In the genomic region with DNA sequence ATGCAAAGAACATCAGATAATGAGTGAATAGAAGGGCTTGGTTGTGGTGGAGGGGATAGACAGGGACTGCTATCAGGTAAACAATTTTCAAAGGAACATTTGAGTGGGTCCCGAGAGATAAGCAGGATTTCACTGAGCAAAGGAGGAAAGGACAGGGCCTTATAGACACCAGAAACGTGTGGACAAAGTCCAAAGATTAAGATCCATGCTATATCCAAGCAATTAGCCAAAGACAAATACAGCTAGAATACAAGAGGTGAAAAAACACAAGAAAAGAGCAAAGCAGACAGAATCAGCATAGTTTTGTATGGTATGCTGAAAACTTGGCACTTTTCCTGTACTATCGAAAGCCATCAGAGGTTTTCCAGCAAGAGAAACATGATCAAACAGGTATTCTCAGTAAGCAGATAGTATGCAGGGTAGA, we compare ENCODE assay signal across 17 cellular contexts.
"Had no signal": no experiment of that assay in that cellular context is flagged by ENCODE, and none has a peak within 500 bp of the region (broad histone marks: within the 10 kb centered on the region; RNA-seq: fewer than 3 reads in every experiment).

No MANE protein-coding gene starts in this region.

- H3K9me3 ChIP-seq: SJCRH30, thyroid gland had no signal

- H3K27me3 ChIP-seq: SJCRH30, thyroid gland had no signal

- H3K4me3 Mint-ChIP-seq: activated CD8-positive, alpha-beta memory T cell treated with anti-CD3 and anti-CD28 coated beads, Interleukin-2, amount 10 ng/mL, durations not matched to agents 7 days and 5 days; activated naive CD4-positive, alpha-beta T cell treated with anti-CD3 and anti-CD28 coated beads, Interleukin-2, amount 50 U/mL, for 24 hours; activated T-cell treated with anti-CD3 and anti-CD28 coated beads, Interleukin-2, amount 50 U/mL, for 24 hours; dendritic cell treated with granulocyte-macrophage colony-stimulating factor and Interleukin-4, amounts not matched to agents 40 ng/mL and 50 ng/mL, for 4 days; effector memory CD8-positive, alpha-beta T cell; immature natural killer cell; memory B cell; T-helper 2 cell treated with Interferon-gamma antibody and Interleukin-4, amounts not matched to agents 5 μg/mL and 100 μg/mL, for 36 hours had no signal

- H3K36me3 ChIP-seq: SJCRH30, thyroid gland had no signal

- H3K27me3 Mint-ChIP-seq: activated CD8-positive, alpha-beta memory T cell treated with anti-CD3 and anti-CD28 coated beads, Interleukin-2, amount 10 ng/mL, durations not matched to agents 7 days and 5 days; activated naive CD4-positive, alpha-beta T cell treated with anti-CD3 and anti-CD28 coated beads, Interleukin-2, amount 50 U/mL, for 24 hours; activated T-cell treated with anti-CD3 and anti-CD28 coated beads, Interleukin-2, amount 50 U/mL, for 24 hours; dendritic cell treated with granulocyte-macrophage colony-stimulating factor and Interleukin-4, amounts not matched to agents 40 ng/mL and 50 ng/mL, for 4 days; effector memory CD8-positive, alpha-beta T cell; memory B cell had no signal

- H3K4me3 ChIP-seq: SJCRH30, skin epidermis, thyroid gland had no signal

- H3K27ac ChIP-seq: parathyroid adenoma, SJCRH30, thyroid gland had no signal

- H3K4me1 ChIP-seq: parathyroid adenoma, SJCRH30, thyroid gland had no signal

- H3K9me3 Mint-ChIP-seq: activated naive CD4-positive, alpha-beta T cell treated with anti-CD3 and anti-CD28 coated beads, Interleukin-2, amount 50 U/mL, for 24 hours; activated T-cell treated with anti-CD3 and anti-CD28 coated beads, Interleukin-2, amount 50 U/mL, for 24 hours; dendritic cell treated with granulocyte-macrophage colony-stimulating factor and Interleukin-4, amounts not matched to agents 40 ng/mL and 50 ng/mL, for 4 days; effector memory CD8-positive, alpha-beta T cell; immature natural killer cell; memory B cell; T-helper 2 cell treated with Interferon-gamma antibody and Interleukin-4, amounts not matched to agents 5 μg/mL and 100 μg/mL, for 36 hours had no signal

- DNase-seq: activated CD4-positive, alpha-beta T cell treated with anti-CD3 and anti-CD28 coated beads for 1 hour; activated CD4-positive, alpha-beta T cell treated with anti-CD3 and anti-CD28 coated beads, Interleukin-2, amount 50 U/mL, for 48 hours; activated CD8-positive, alpha-beta memory T cell treated with anti-CD3 and anti-CD28 coated beads, Interleukin-2, amount 10 ng/mL, durations not matched to agents 7 days and 5 days; activated effector memory CD4-positive, alpha-beta T cell treated with Interleukin-2 at 50 U/mL for 16 hours; activated T-cell treated with anti-CD3 and anti-CD28 coated beads, Interleukin-2, amount 50 U/mL, for 24 hours; amygdala; effector memory CD8-positive, alpha-beta T cell; immature natural killer cell; retina; SJCRH30; thyroid gland had no signal

- H3K27ac Mint-ChIP-seq: activated CD8-positive, alpha-beta memory T cell treated with anti-CD3 and anti-CD28 coated beads, Interleukin-2, amount 10 ng/mL, durations not matched to agents 7 days and 5 days; activated naive CD4-positive, alpha-beta T cell treated with anti-CD3 and anti-CD28 coated beads, Interleukin-2, amount 50 U/mL, for 24 hours; activated T-cell treated with anti-CD3 and anti-CD28 coated beads, Interleukin-2, amount 50 U/mL, for 24 hours; dendritic cell treated with granulocyte-macrophage colony-stimulating factor and Interleukin-4, amounts not matched to agents 40 ng/mL and 50 ng/mL, for 4 days; effector memory CD8-positive, alpha-beta T cell; memory B cell; T-helper 2 cell treated with Interferon-gamma antibody and Interleukin-4, amounts not matched to agents 5 μg/mL and 100 μg/mL, for 36 hours had no signal

- ATAC-seq: activated CD8-positive, alpha-beta memory T cell treated with anti-CD3 and anti-CD28 coated beads, Interleukin-2, amount 10 ng/mL, durations not matched to agents 7 days and 5 days; effector memory CD8-positive, alpha-beta T cell had no signal
